17 cellular contexts compared by ENCODE assay signal in the genomic region with DNA sequence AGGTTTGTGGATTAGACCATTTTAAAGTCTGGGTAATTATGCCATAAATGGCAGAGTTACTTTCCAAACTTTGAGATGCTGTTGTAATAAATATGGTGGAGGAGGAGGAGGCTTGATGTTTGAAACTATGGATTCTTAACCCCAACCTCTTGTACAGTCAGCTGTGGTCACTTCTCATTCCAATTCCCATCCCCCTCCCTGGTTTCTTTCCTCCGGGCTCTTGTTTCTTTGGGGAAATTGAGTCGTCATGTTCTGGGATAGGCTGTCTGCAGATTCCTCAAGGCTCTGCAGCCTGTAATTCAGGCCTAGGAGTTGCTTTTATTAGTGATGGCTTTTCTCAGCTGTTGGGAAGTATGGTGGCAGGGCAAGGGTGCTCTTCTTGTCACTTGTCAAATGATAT. TPM values are rescaled to one million over a fixed set of nuclear protein-coding genes. Genes with fewer than 3 reads are reported as not detected.
DNase-seq lines count a peak whose midpoint lies in the region; ATAC-seq and TF ChIP-seq lines count a peak whose summit lies in the region.
"Had no signal": no experiment of that assay in that cellular context is flagged by ENCODE, and none has a peak within 500 bp of the region (broad histone marks: within the 10 kb centered on the region; RNA-seq: fewer than 3 reads in every experiment).

No MANE protein-coding gene starts in this region.

- CTCF ChIA-PET in WTC11 (lab: Charles Lee), result interaction anchor here (0.6 kb wide), 1 partner anchor 9 kb away, joined by 3 read pairs; no protein-coding TSS in a partner anchor

- peak overlapping the region; percentile 1 for H3K4me3 ChIP-seq in retinal pigment epithelial cell (ENCODE audit: low read length)

- DNase-seq in ELF-1 (ENCODE audit: low read depth, low spot score), result peak; percentile 67
- no peak for DNase-seq in WTC11 (ENCODE audit: low spot score)
- DNase-seq in glutamatergic neuron, result no peak
- no peak for DNase-seq in retinal pigment epithelial cell (ENCODE audit: low read depth)
- DNase-seq in sciatic nerve (ENCODE audit: low spot score), result no peak
- DNase-seq in CD14-positive monocyte (ENCODE audit: low spot score), result no peak
- DNase-seq: activated naive CD8-positive, alpha-beta T cell treated with anti-CD3 and anti-CD28 coated beads, Interleukin-2, amount 50 U/mL, for 24 hours; DMS79 treated with DMSO at 0.1 percent for 48 hours; erythroblast; Kasumi-1; left cardiac atrium; naive thymus-derived CD4-positive, alpha-beta T cell; NCI-H1436 treated with DMSO at 0.1 percent for 48 hours; stimulated activated naive CD4-positive, alpha-beta T cell had no signal

- no peaks in the 10 kb centered on the region for H3K9me3 Mint-ChIP-seq in WTC11
- peaks cover 8% of the 10 kb centered on the region for H3K9me3 Mint-ChIP-seq in glutamatergic neuron (ENCODE audit: unreplicated experiment)
- peaks cover 0 to 3% (median 0%) of the 10 kb centered on the region in 7 donors for H3K9me3 Mint-ChIP-seq in CD14-positive monocyte
- H3K9me3 Mint-ChIP-seq: activated naive CD8-positive, alpha-beta T cell treated with anti-CD3 and anti-CD28 coated beads, Interleukin-2, amount 50 U/mL, for 24 hours; activated T-helper 1 cell treated with anti-CD3 and anti-CD28 coated beads, Interleukin-12 subunit alpha, Interleukin-12 subunit beta, Interleukin-2, Interleukin-4 antibody, amounts not matched to agents 30 ng/mL and 10 ng/mL and 1 ng/mL, durations not matched to agents 14 hours and 24 hours and 36 hours; naive thymus-derived CD4-positive, alpha-beta T cell had no signal

- peak overlapping the region; percentile 14; the same call in 1 of the 2 replicates for H3K27ac Mint-ChIP-seq in WTC11
- peak overlapping the region; percentile 57 for H3K27ac Mint-ChIP-seq in glutamatergic neuron (ENCODE audit: unreplicated experiment)
- H3K27ac Mint-ChIP-seq in CD14-positive monocyte, result peak overlapping the region in 1 of 7 donors; percentile 80
- H3K27ac Mint-ChIP-seq: activated naive CD8-positive, alpha-beta T cell treated with anti-CD3 and anti-CD28 coated beads, Interleukin-2, amount 50 U/mL, for 24 hours; activated T-helper 1 cell treated with anti-CD3 and anti-CD28 coated beads, Interleukin-12 subunit alpha, Interleukin-12 subunit beta, Interleukin-2, Interleukin-4 antibody, amounts not matched to agents 30 ng/mL and 10 ng/mL and 1 ng/mL, durations not matched to agents 14 hours and 24 hours and 36 hours; naive thymus-derived CD4-positive, alpha-beta T cell had no signal

- H3K27me3 Mint-ChIP-seq in WTC11 (ENCODE audit: low read depth) (no peaks in the 10 kb centered on the region), glutamatergic neuron (ENCODE audit: unreplicated experiment) (peaks cover 2% of the 10 kb centered on the region), CD14-positive monocyte (ENCODE audit: low read depth in 3 of 3) (peaks cover 24 to 32% (median 31%) of the 10 kb centered on the region in 3 donors)

- no peak for ATAC-seq in WTC11
- no peak for ATAC-seq in sciatic nerve
- no peak for ATAC-seq in GM18498 (IDR thresholded peaks at IDR 0.05; ENCODE audit: unreplicated experiment)
- no peak for ATAC-seq in HG03045 (IDR thresholded peaks at IDR 0.05; ENCODE audit: unreplicated experiment)
- ATAC-seq: activated naive CD8-positive, alpha-beta T cell treated with anti-CD3 and anti-CD28 coated beads, Interleukin-2, amount 50 U/mL, for 24 hours; left cardiac atrium; naive thymus-derived CD4-positive, alpha-beta T cell had no signal

- TF ChIP-seq CTCF in WTC11 (IDR thresholded peaks at IDR 0.05) (no peak), glutamatergic neuron (IDR thresholded peaks at IDR 0.05; ENCODE audit: partially characterized antibody, unreplicated experiment) (no peak), retinal pigment epithelial cell (conservative IDR thresholded peaks at IDR 0.05; ENCODE audit: low read depth, low read length) (no peak), CD14-positive monocyte (IDR thresholded peaks at IDR 0.05) (no peak)

- H3K36me3 Mint-ChIP-seq in WTC11, result no peaks in the 10 kb centered on the region
- peaks cover 4% of the 10 kb centered on the region for H3K36me3 Mint-ChIP-seq in glutamatergic neuron (ENCODE audit: unreplicated experiment)
- H3K36me3 Mint-ChIP-seq in CD14-positive monocyte, result peaks cover 0 to 2% of the 10 kb centered on the region in 2 donors

- intact Hi-C loops in sciatic nerve (cut with DNase I), result no loop called here
- intact Hi-C loops in CD14-positive monocyte (cut with micrococcal nuclease), result no loop called here

- H3K4me1 Mint-ChIP-seq in WTC11, result peaks cover 41% of the 10 kb centered on the region
- peaks cover 21% of the 10 kb centered on the region for H3K4me1 Mint-ChIP-seq in glutamatergic neuron (ENCODE audit: low read depth, unreplicated experiment)
- H3K4me1 Mint-ChIP-seq in CD14-positive monocyte, result peaks cover 15% of the 10 kb centered on the region

- POLR2A ChIA-PET in WTC11 (lab: Charles Lee), result interaction anchor here (0.7 kb wide), 1 partner anchor 42 kb away, joined by 4 read pairs; no protein-coding TSS in a partner anchor

- no peak overlapping the region for H3K4me3 Mint-ChIP-seq in WTC11
- H3K4me3 Mint-ChIP-seq in glutamatergic neuron (ENCODE audit: unreplicated experiment), result peak overlapping the region; percentile 88
- H3K4me3 Mint-ChIP-seq in CD14-positive monocyte, result no peak overlapping the region

TF ChIP-seq in WTC11, 78 proteins besides CTCF, POLR2A, EP300 and RAD21 (continues in another document):
- TF ChIP-seq, protein P1, sequence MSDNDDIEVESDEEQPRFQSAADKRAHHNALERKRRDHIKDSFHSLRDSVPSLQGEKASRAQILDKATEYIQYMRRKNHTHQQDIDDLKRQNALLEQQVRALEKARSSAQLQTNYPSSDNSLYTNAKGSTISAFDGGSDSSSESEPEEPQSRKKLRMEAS (CRISPR knock-in tag; IDR thresholded peaks at IDR 0.05), result no peak
- TF ChIP-seq EMX1 (CRISPR knock-in tag; IDR thresholded peaks at IDR 0.05), result no peak
- no peak for TF ChIP-seq NR1H2 (CRISPR knock-in tag; IDR thresholded peaks at IDR 0.05)
- no peak for TF ChIP-seq SOX15 (CRISPR knock-in tag; IDR thresholded peaks at IDR 0.05)
- TF ChIP-seq PRDM15 (CRISPR knock-in tag; IDR thresholded peaks at IDR 0.05), result no peak
- TF ChIP-seq AR (CRISPR knock-in tag; IDR thresholded peaks at IDR 0.05), result no peak

RNA-seq across cellular contexts. Expression of gene PTK7, which starts 2.5 kb away (rescaled TPM):
- total RNA-seq in WTC11 (2021), result 151 to 165 TPM (median 160 TPM) in 3 replicates
- total RNA-seq in glutamatergic neuron (ENCODE audit: unreplicated experiment), result 166 TPM
- total RNA-seq in sciatic nerve, result 11.0 TPM
- polyA plus RNA-seq in CD14-positive monocyte, result not detected

RNA-seq across cellular contexts. Expression of gene KLC4, which starts 19.2 kb away (rescaled TPM):
- total RNA-seq in WTC11 (2021) (31.2 to 36.4 TPM (median 35.7 TPM) in 3 replicates), glutamatergic neuron (ENCODE audit: unreplicated experiment) (62.3 TPM), sciatic nerve (35.5 TPM)
- polyA plus RNA-seq in CD14-positive monocyte, result 1 to 10 TPM; 6.0 to 6.1 TPM

RNA-seq across cellular contexts. Expression of gene MRPL2, which starts 19.4 kb away (rescaled TPM):
- 107 to 131 TPM (median 112 TPM) in 3 replicates for total RNA-seq in WTC11 (2021)
- total RNA-seq in glutamatergic neuron (ENCODE audit: unreplicated experiment), result 50.5 TPM
- 40.4 TPM for total RNA-seq in sciatic nerve
- polyA plus RNA-seq in CD14-positive monocyte, result 10 to 100 TPM; 23.9 to 26.3 TPM

RNA-seq across cellular contexts. Expression of gene CUL7, which starts 25.0 kb away (rescaled TPM):
- total RNA-seq in WTC11 (2021), result 20.8 to 27.9 TPM (median 27.0 TPM) in 3 replicates
- 43.3 TPM for total RNA-seq in glutamatergic neuron (ENCODE audit: unreplicated experiment)
- 20.9 TPM for total RNA-seq in sciatic nerve
- 1 to 10 TPM; 1.2 to 2.4 TPM for polyA plus RNA-seq in CD14-positive monocyte

RNA-seq across cellular contexts. Expression of gene RRP36, which starts 57.2 kb away (rescaled TPM):
- total RNA-seq in WTC11 (2021) (65.6 to 81.0 TPM (median 67.9 TPM) in 3 replicates), glutamatergic neuron (ENCODE audit: unreplicated experiment) (109 TPM), sciatic nerve (34.6 TPM)
- polyA plus RNA-seq in CD14-positive monocyte, result 10 to 100 TPM; 43.3 to 52.5 TPM

Comparison
In these comparisons a context has a peak if more than half of its experiments do, and no peak if none do; other contexts are left out.
1. RNA of gene PTK7, which starts 2.5 kb away (total RNA-seq): 166 TPM in glutamatergic neuron (single experiment) and 151 to 165 TPM in WTC11; 11.0 TPM in sciatic nerve (single experiment); every median in the first group is over 10 times any median in the second.